1 cellular context compared by ENCODE assay signal in the genomic region with DNA sequence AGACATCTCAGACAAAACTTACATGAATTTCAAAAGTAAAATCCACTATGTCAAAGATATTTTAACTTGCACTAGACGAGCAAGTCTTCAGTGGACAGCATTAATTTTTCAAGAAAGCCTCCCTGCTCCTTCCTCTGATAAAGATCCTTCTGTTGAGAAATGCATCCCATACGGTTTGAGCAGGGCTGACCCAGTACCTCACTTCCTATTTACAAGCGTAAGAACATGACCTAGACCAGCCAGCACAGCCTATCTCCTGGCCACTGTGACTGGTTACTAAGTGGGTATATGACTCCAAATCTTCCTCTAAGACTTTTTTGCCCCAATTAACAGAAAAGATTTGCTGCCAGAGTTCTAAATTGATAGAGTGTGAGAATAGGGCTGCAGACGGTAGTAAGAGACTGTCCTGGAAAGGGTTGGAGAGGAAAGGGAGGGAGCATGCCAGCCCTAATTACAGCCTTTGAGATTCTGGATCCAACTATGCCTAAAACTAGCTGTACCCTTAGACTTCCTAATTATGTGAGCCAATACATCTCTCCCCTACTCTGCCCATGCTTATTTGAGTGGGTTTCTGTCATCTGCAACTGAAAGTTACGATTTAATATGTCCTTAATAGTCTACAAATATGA.
A peak's percentile ranks its signal among the peaks of the same experiment; 100 is the strongest.
TF ChIP-seq lines count a peak whose summit lies in the region.

No MANE protein-coding gene starts in this region.

TF ChIP-seq in K562, 482 proteins besides CTCF, POLR2A, EP300 and RAD21:
- TF ChIP-seq, protein P1, sequence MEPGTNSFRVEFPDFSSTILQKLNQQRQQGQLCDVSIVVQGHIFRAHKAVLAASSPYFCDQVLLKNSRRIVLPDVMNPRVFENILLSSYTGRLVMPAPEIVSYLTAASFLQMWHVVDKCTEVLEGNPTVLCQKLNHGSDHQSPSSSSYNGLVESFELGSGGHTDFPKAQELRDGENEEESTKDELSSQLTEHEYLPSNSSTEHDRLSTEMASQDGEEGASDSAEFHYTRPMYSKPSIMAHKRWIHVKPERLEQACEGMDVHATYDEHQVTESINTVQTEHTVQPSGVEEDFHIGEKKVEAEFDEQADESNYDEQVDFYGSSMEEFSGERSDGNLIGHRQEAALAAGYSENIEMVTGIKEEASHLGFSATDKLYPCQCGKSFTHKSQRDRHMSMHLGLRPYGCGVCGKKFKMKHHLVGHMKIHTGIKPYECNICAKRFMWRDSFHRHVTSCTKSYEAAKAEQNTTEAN (CRISPR knock-in tag; IDR thresholded peaks at IDR 0.05) = no peak
- TF ChIP-seq MTA1 (IDR thresholded peaks at IDR 0.05; ENCODE audit: borderline replicate concordance) (no peak), RBM15 (IDR thresholded peaks at IDR 0.05; ENCODE audit: insufficient read depth, low read length) (no peak), CEBPB (tag; IDR thresholded peaks at IDR 0.05) (peak; percentile 81), MECOM (CRISPR knock-in tag; IDR thresholded peaks at IDR 0.05) (no peak), ELF1 (tag; IDR thresholded peaks at IDR 0.05) (peak; percentile 55), ZNF175 (CRISPR knock-in tag; IDR thresholded peaks at IDR 0.05; ENCODE audit: low read depth) (no peak), NCOA6 (IDR thresholded peaks at IDR 0.05) (no peak), RCOR1 (IDR thresholded peaks at IDR 0.05; ENCODE audit: borderline replicate concordance in 1 of 2, low read depth in 2 of 2, low read length in 2 of 2) (peak in 1 of 2 experiments; percentile 12; a peak in 1 of 4 replicates), DPF2 (IDR thresholded peaks at IDR 0.05) (0 out of 2 replicates have a peak, but pooled peaks have one; percentile 17), CEBPG (CRISPR knock-in tag; IDR thresholded peaks at IDR 0.05) (no peak), CEBPG (tag; conservative IDR thresholded peaks at IDR 0.05 in 1 of 2, IDR thresholded peaks at IDR 0.05 in 1 of 2) (peak in 1 of 2 experiments; percentile 43; a peak in 1 of 4 replicates), CREM (IDR thresholded peaks at IDR 0.05; ENCODE audit: low read depth) (0 out of 2 replicates have a peak, but pooled peaks have one; percentile 31), NR2C2 (CRISPR knock-in tag; IDR thresholded peaks at IDR 0.05) (no peak), NR2C2 (tag; IDR thresholded peaks at IDR 0.05) (peak; percentile 49; the same call in 1 of the 2 replicates), BRD9 (IDR thresholded peaks at IDR 0.05; ENCODE audit: low read depth, partially characterized antibody) (no peak), HDAC8 (tag; IDR thresholded peaks at IDR 0.05) (no peak), NCOR1 (IDR thresholded peaks at IDR 0.05) (no peak), SUPT5H (IDR thresholded peaks at IDR 0.05) (no peak), TCF3 (CRISPR knock-in tag; IDR thresholded peaks at IDR 0.05) (no peak), GABPA (tag; conservative IDR thresholded peaks at IDR 0.05; ENCODE audit: low read depth) (peak; percentile 55), SPI1 (IDR thresholded peaks at IDR 0.05; ENCODE audit: borderline replicate concordance, low read depth, low read length) (peak; percentile 50; the same call in 1 of the 2 replicates), RBM34 (IDR thresholded peaks at IDR 0.05; ENCODE audit: borderline replicate concordance, insufficient read depth, low read length) (no peak), ZNF384 (IDR thresholded peaks at IDR 0.05; ENCODE audit: low read depth, low read length) (no peak), SNIP1 (IDR thresholded peaks at IDR 0.05; ENCODE audit: low read depth) (no peak), XRCC5 (IDR thresholded peaks at IDR 0.05; ENCODE audit: low read depth, low read length) (no peak)
- TF ChIP-seq, protein P2, sequence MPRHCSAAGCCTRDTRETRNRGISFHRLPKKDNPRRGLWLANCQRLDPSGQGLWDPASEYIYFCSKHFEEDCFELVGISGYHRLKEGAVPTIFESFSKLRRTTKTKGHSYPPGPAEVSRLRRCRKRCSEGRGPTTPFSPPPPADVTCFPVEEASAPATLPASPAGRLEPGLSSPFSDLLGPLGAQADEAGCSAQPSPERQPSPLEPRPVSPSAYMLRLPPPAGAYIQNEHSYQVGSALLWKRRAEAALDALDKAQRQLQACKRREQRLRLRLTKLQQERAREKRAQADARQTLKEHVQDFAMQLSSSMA (CRISPR knock-in tag; IDR thresholded peaks at IDR 0.05) = no peak
- TF ChIP-seq, protein P3, sequence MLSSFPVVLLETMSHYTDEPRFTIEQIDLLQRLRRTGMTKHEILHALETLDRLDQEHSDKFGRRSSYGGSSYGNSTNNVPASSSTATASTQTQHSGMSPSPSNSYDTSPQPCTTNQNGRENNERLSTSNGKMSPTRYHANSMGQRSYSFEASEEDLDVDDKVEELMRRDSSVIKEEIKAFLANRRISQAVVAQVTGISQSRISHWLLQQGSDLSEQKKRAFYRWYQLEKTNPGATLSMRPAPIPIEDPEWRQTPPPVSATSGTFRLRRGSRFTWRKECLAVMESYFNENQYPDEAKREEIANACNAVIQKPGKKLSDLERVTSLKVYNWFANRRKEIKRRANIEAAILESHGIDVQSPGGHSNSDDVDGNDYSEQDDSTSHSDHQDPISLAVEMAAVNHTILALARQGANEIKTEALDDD (IDR thresholded peaks at IDR 0.05) = peak; percentile 86
TF ChIP-seq in K562: peak in this region for 10.
